In genomic region chr14:60204104-60204842, GRCh38 we compare ENCODE assay signal across 10 cellular contexts. TPM values are rescaled to one million over a fixed set of nuclear protein-coding genes. Genes with fewer than 3 reads are reported as not detected.
DNase-seq lines count a peak whose midpoint lies in the region; ATAC-seq and TF ChIP-seq lines count a peak whose summit lies in the region.
"Had no signal": no experiment of that assay in that cellular context is flagged by ENCODE, and none has a peak within 500 bp of the region (broad histone marks: within the 10 kb centered on the region; RNA-seq: fewer than 3 reads in every experiment).

No MANE protein-coding gene starts in this region.

- H3K27me3 Mint-ChIP-seq in activated B cell treated with CpG ODN at 0.5 μM for 24 hours, result peaks cover 12% of the 10 kb centered on the region
- peaks cover 3% of the 10 kb centered on the region for H3K27me3 Mint-ChIP-seq in activated T-helper 1 cell treated with anti-CD3 and anti-CD28 coated beads, Interleukin-12 subunit alpha, Interleukin-12 subunit beta, Interleukin-2, Interleukin-4 antibody, amounts not matched to agents 30 ng/mL and 10 ng/mL and 1 ng/mL, durations not matched to agents 14 hours and 24 hours and 36 hours (ENCODE audit: insufficient read depth)

- no peaks in the 10 kb centered on the region for H3K4me1 ChIP-seq in vagina

- no peak for DNase-seq in activated B cell treated with CpG ODN at 0.5 μM for 24 hours
- no peak for DNase-seq in islet precursor cell
- DNase-seq in activated T-helper 1 cell treated with anti-CD3 and anti-CD28 coated beads, Interleukin-12 subunit alpha, Interleukin-12 subunit beta, Interleukin-2, Interleukin-4 antibody, amounts not matched to agents 30 ng/mL and 10 ng/mL and 1 ng/mL, durations not matched to agents 14 hours and 24 hours and 36 hours (ENCODE audit: low spot score), result no peak
- no peak for DNase-seq in stimulated activated naive CD4-positive, alpha-beta T cell treated with Interleukin-2 at 50 U/mL for 16 hours (lab: John Stamatoyannopoulos, UW)
- no peak for DNase-seq in vagina (ENCODE audit: extremely low spot score in 2 of 2)
- DNase-seq: naive B cell, NCI-H2081 had no signal

- TF ChIP-seq CTCF in activated B cell treated with CpG ODN at 0.5 μM for 24 hours (IDR thresholded peaks at IDR 0.05) (no peak), vagina (IDR thresholded peaks at IDR 0.05) (no peak)

- no peaks in the 10 kb centered on the region for H3K36me3 Mint-ChIP-seq in activated B cell treated with CpG ODN at 0.5 μM for 24 hours (ENCODE audit: low read depth)
- peaks cover 1% of the 10 kb centered on the region for H3K36me3 Mint-ChIP-seq in activated T-helper 1 cell treated with anti-CD3 and anti-CD28 coated beads, Interleukin-12 subunit alpha, Interleukin-12 subunit beta, Interleukin-2, Interleukin-4 antibody, amounts not matched to agents 30 ng/mL and 10 ng/mL and 1 ng/mL, durations not matched to agents 14 hours and 24 hours and 36 hours (ENCODE audit: low read depth)

- no peak overlapping the region for H3K27ac Mint-ChIP-seq in activated B cell treated with CpG ODN at 0.5 μM for 24 hours
- H3K27ac Mint-ChIP-seq in activated T-helper 1 cell treated with anti-CD3 and anti-CD28 coated beads, Interleukin-12 subunit alpha, Interleukin-12 subunit beta, Interleukin-2, Interleukin-4 antibody, amounts not matched to agents 30 ng/mL and 10 ng/mL and 1 ng/mL, durations not matched to agents 14 hours and 24 hours and 36 hours, result no peak overlapping the region

- no peaks in the 10 kb centered on the region for H3K9me3 ChIP-seq in vagina

- H3K27ac ChIP-seq in vagina, result no peak overlapping the region

- peak; percentile 75 for ATAC-seq in GM21576 (IDR thresholded peaks at IDR 0.05; ENCODE audit: unreplicated experiment)
- ATAC-seq in HG03460 (IDR thresholded peaks at IDR 0.05; ENCODE audit: unreplicated experiment), result peak; percentile 75
- ATAC-seq in activated B cell treated with CpG ODN at 0.5 μM for 24 hours (ENCODE audit: low read depth), result peak; percentile 42

- no peak overlapping the region for H3K4me3 ChIP-seq in vagina

- peaks cover 14% of the 10 kb centered on the region for H3K9me3 Mint-ChIP-seq in activated B cell treated with CpG ODN at 0.5 μM for 24 hours
- peaks cover 7% of the 10 kb centered on the region for H3K9me3 Mint-ChIP-seq in activated T-helper 1 cell treated with anti-CD3 and anti-CD28 coated beads, Interleukin-12 subunit alpha, Interleukin-12 subunit beta, Interleukin-2, Interleukin-4 antibody, amounts not matched to agents 30 ng/mL and 10 ng/mL and 1 ng/mL, durations not matched to agents 14 hours and 24 hours and 36 hours

- H3K4me3 Mint-ChIP-seq in activated B cell treated with CpG ODN at 0.5 μM for 24 hours, result peak overlapping the region; percentile 16
- H3K4me3 Mint-ChIP-seq in activated T-helper 1 cell treated with anti-CD3 and anti-CD28 coated beads, Interleukin-12 subunit alpha, Interleukin-12 subunit beta, Interleukin-2, Interleukin-4 antibody, amounts not matched to agents 30 ng/mL and 10 ng/mL and 1 ng/mL, durations not matched to agents 14 hours and 24 hours and 36 hours, result no peak overlapping the region
- H3K4me3 Mint-ChIP-seq: naive B cell had no signal

- TF ChIP-seq POLR2A in GM18526 (IDR thresholded peaks at IDR 0.05; ENCODE audit: extremely low read depth, insufficient read length) (peak; percentile 40), vagina (IDR thresholded peaks at IDR 0.05) (no peak)

- POLR2A ChIA-PET in activated B cell treated with CpG ODN at 0.5 μM for 24 hours (lab: Charles Lee), result interaction anchor here (0.7 to 1.7 kb wide), 3 partner anchors 38 to 45 kb away, joined by 3 to 8 read pairs (median 3); partner anchors contain the start of gene PPM1A

- intact Hi-C loops in activated B cell treated with CpG ODN at 0.5 μM for 24 hours (cut with micrococcal nuclease), result no loop called here
- intact Hi-C loops in activated T-helper 1 cell treated with anti-CD3 and anti-CD28 coated beads, Interleukin-12 subunit alpha, Interleukin-12 subunit beta, Interleukin-2, Interleukin-4 antibody, amounts not matched to agents 30 ng/mL and 10 ng/mL and 1 ng/mL, durations not matched to agents 14 hours and 24 hours and 36 hours (cut with micrococcal nuclease), result loop anchor here (2.0 kb wide), 1 partner anchor 45 kb away; the partner anchor contains the start of gene PPM1A
- intact Hi-C loops in vagina (cut with DNase I), result no loop called here

- CTCF ChIA-PET in activated B cell treated with CpG ODN at 0.5 μM for 24 hours (lab: Charles Lee), result interaction anchor here (1.5 kb wide), 1 partner anchor 127 kb away, joined by 5 read pairs; no protein-coding TSS in a partner anchor

- H3K27me3 ChIP-seq in vagina, result no peaks in the 10 kb centered on the region

- H3K36me3 ChIP-seq in vagina, result no peaks in the 10 kb centered on the region

- peaks cover 22% of the 10 kb centered on the region for H3K4me1 Mint-ChIP-seq in activated B cell treated with CpG ODN at 0.5 μM for 24 hours
- H3K4me1 Mint-ChIP-seq in activated T-helper 1 cell treated with anti-CD3 and anti-CD28 coated beads, Interleukin-12 subunit alpha, Interleukin-12 subunit beta, Interleukin-2, Interleukin-4 antibody, amounts not matched to agents 30 ng/mL and 10 ng/mL and 1 ng/mL, durations not matched to agents 14 hours and 24 hours and 36 hours (ENCODE audit: low read depth), result peaks cover 9% of the 10 kb centered on the region

RNA-seq across cellular contexts. Expression of gene DHRS7, which starts 39.1 kb away (rescaled TPM):
- total RNA-seq in activated B cell treated with CpG ODN at 0.5 μM for 24 hours (41.5 and 47.1 TPM in 2 replicates), vagina (43.0 TPM)
- 43.6 and 47.2 TPM in 2 replicates for total RNA-seq in activated T-helper 1 cell treated with anti-CD3 and anti-CD28 coated beads, Interleukin-12 subunit alpha, Interleukin-12 subunit beta, Interleukin-2, Interleukin-4 antibody, amounts not matched to agents 30 ng/mL and 10 ng/mL and 1 ng/mL, durations not matched to agents 14 hours and 24 hours and 36 hours

RNA-seq across cellular contexts. Expression of gene PPM1A, which starts 44.7 kb away (rescaled TPM):
- 40.1 and 47.5 TPM in 2 replicates for total RNA-seq in activated B cell treated with CpG ODN at 0.5 μM for 24 hours
- 43.9 and 50.7 TPM in 2 replicates for total RNA-seq in activated T-helper 1 cell treated with anti-CD3 and anti-CD28 coated beads, Interleukin-12 subunit alpha, Interleukin-12 subunit beta, Interleukin-2, Interleukin-4 antibody, amounts not matched to agents 30 ng/mL and 10 ng/mL and 1 ng/mL, durations not matched to agents 14 hours and 24 hours and 36 hours
- total RNA-seq in vagina, result 33.9 TPM
